Comparison of ENCODE assay signal across 29 cellular contexts in the genomic region with DNA sequence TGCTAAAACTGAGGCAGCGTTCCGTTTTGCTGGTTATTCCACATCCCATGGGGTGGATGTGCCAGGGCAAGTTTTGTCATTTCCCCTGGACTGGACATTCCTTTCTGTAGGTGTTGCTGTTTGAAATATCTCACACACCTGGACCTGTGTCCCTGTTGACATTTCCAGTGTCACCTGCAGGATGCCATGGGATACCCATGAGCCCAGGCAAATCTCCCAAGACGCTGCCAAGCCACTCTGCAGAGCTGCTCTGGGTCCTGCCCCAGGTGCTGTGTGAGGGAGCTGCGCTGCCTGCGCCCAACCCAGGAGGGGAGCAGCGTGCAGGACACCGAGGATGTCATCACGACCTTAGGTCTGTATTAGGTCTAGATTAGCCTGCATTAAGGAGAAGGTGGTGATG.
"Had no signal": no experiment of that assay in that cellular context is flagged by ENCODE, and none has a peak within 500 bp of the region (broad histone marks: within the 10 kb centered on the region; RNA-seq: fewer than 3 reads in every experiment).

No MANE protein-coding gene starts in this region.

- H3K4me3 ChIP-seq: ascending aorta, cardiac muscle cell, colonic mucosa, esophagus muscularis mucosa, gastrocnemius medialis had no signal

- H3K27me3 ChIP-seq: ascending aorta, brain microvascular endothelial cell, cardiac muscle cell, colonic mucosa, esophagus muscularis mucosa, foreskin keratinocyte, gastrocnemius medialis had no signal

- H3K9me3 ChIP-seq: ascending aorta, colonic mucosa, esophagus muscularis mucosa, gastrocnemius medialis had no signal

- H3K36me3 ChIP-seq: ascending aorta, brain microvascular endothelial cell, cardiac muscle cell, colonic mucosa, esophagus muscularis mucosa, gastrocnemius medialis had no signal

- DNase-seq: activated CD4-positive, alpha-beta memory T cell treated with anti-CD3 and anti-CD28 coated beads, Interleukin-2, amount 10 ng/mL, durations not matched to agents 7 days and 5 days; activated CD4-positive, alpha-beta T cell treated with anti-CD3 and anti-CD28 coated beads for 1 hour; activated CD4-positive, alpha-beta T cell treated with anti-CD3 and anti-CD28 coated beads for 4 hours; activated CD4-positive, alpha-beta T cell treated with anti-CD3 and anti-CD28 coated beads, Interleukin-2, amount 10 ng/mL, durations not matched to agents 7 days and 5 days; activated CD4-positive, alpha-beta T cell treated with anti-CD3 and anti-CD28 coated beads, Interleukin-2, amount 50 U/mL, for 4 hours; activated CD8-positive, alpha-beta memory T cell treated with anti-CD3 and anti-CD28 coated beads, Interleukin-2, amount 50 U/mL, for 48 hours; activated gamma-delta T cell; activated naive CD4-positive, alpha-beta T cell; activated naive CD4-positive, alpha-beta T cell treated with anti-CD3 and anti-CD28 coated beads, Interleukin-2, amount 10 ng/mL, durations not matched to agents 7 days and 5 days; activated naive CD8-positive, alpha-beta T cell treated with anti-CD3 and anti-CD28 coated beads, Interleukin-2, amount 10 ng/mL, durations not matched to agents 7 days and 5 days; activated T-cell treated with anti-CD3 and anti-CD28 coated beads for 4 hours; activated T-cell treated with anti-CD3 and anti-CD28 coated beads, Interleukin-2, amount 50 U/mL, for 24 hours; activated T-cell treated with anti-CD3 and anti-CD28 coated beads, Interleukin-2, amount 50 U/mL, for 72 hours; brain microvascular endothelial cell; central memory CD4-positive, alpha-beta T cell; cerebellar nuclear complex; colonic mucosa; effector CD8-positive, alpha-beta T cell; erythroblast; foreskin keratinocyte; gastrocnemius medialis; glutamatergic neuron; T-helper 2 cell had no signal

- FAIRE-seq: endometrium, endothelial cell of umbilical vein had no signal

- H3K4me1 ChIP-seq: colonic mucosa, foreskin keratinocyte had no signal

- H3K27ac ChIP-seq: ascending aorta, brain microvascular endothelial cell, cardiac muscle cell, colonic mucosa, esophagus muscularis mucosa, foreskin keratinocyte, gastrocnemius medialis, VCaP had no signal
